Comparison of ENCODE assay signal across 15 cellular contexts in genomic region chr5:14783689-14784088, GRCh38.
DNase-seq lines count a peak whose midpoint lies in the region; ATAC-seq and TF ChIP-seq lines count a peak whose summit lies in the region.
"Had no signal": no experiment of that assay in that cellular context is flagged by ENCODE, and none has a peak within 500 bp of the region (broad histone marks: within the 10 kb centered on the region; RNA-seq: fewer than 3 reads in every experiment).

No MANE protein-coding gene starts in this region.

- no peaks in the 10 kb centered on the region for H3K36me3 ChIP-seq in transverse colon
- H3K36me3 ChIP-seq: gastrocnemius medialis had no signal

- no peak for TF ChIP-seq EP300 in transverse colon (IDR thresholded peaks at IDR 0.05; ENCODE audit: low read depth)

- TF ChIP-seq CTCF in transverse colon (IDR thresholded peaks at IDR 0.05) = no peak

- peak overlapping the region; percentile 76 for H3K27ac Mint-ChIP-seq in activated T-helper 17 cell treated with anti-CD3 and anti-CD28 coated beads, Interleukin-2, amount 50 U/mL, for 72 hours

- H3K4me3 Mint-ChIP-seq in activated T-helper 17 cell treated with anti-CD3 and anti-CD28 coated beads, Interleukin-2, amount 50 U/mL, for 72 hours = peak overlapping the region; percentile 46

- peak; percentile 73 to 79 for ATAC-seq in activated CD4-positive, CD25-positive, alpha-beta regulatory T cell treated with anti-CD3 and anti-CD28 coated beads, Interleukin-2, amount 50 U/mL, for 24 hours
- peak; percentile 64 for ATAC-seq in GM21367 (IDR thresholded peaks at IDR 0.05; ENCODE audit: unreplicated experiment)
- peak; percentile 55 for ATAC-seq in HG03045 (IDR thresholded peaks at IDR 0.05; ENCODE audit: unreplicated experiment)
- ATAC-seq in activated T-helper 17 cell treated with anti-CD3 and anti-CD28 coated beads, Interleukin-2, amount 50 U/mL, for 72 hours (replicated peaks) = peak; percentile 98
- no peak for ATAC-seq in GM21526 (IDR thresholded peaks at IDR 0.05; ENCODE audit: low FRiP score, unreplicated experiment)
- ATAC-seq: gastrocnemius medialis had no signal

- H3K27me3 Mint-ChIP-seq in activated T-helper 17 cell treated with anti-CD3 and anti-CD28 coated beads, Interleukin-2, amount 50 U/mL, for 72 hours = no peaks in the 10 kb centered on the region

- DNase-seq in activated CD4-positive, CD25-positive, alpha-beta regulatory T cell treated with anti-CD3 and anti-CD28 coated beads, Interleukin-2, amount 50 U/mL, for 72 hours = no peak
- DNase-seq in transverse colon = no peak
- DNase-seq in stimulated activated CD4-positive, alpha-beta T cell treated with anti-CD3 and anti-CD28 coated beads, Interleukin-4, amount 100 ng/mL, for 1 hour = no peak
- DNase-seq: amygdala; gastrocnemius medialis; stimulated activated CD4-positive, alpha-beta T cell treated with anti-CD3 and anti-CD28 coated beads, Interleukin-1b, Interleukin-23, amount 100 ng/mL, for 48 hours; trophoblast cell; WERI-Rb-1 had no signal

- H3K27ac ChIP-seq in transverse colon = no peak overlapping the region
- H3K27ac ChIP-seq: 22Rv1, gastrocnemius medialis, SK-N-MC, WERI-Rb-1 had no signal

- no peak for TF ChIP-seq POLR2A in transverse colon (IDR thresholded peaks at IDR 0.05)

- peaks cover 37% of the 10 kb centered on the region for H3K4me1 Mint-ChIP-seq in activated T-helper 17 cell treated with anti-CD3 and anti-CD28 coated beads, Interleukin-2, amount 50 U/mL, for 72 hours

- no peaks in the 10 kb centered on the region for H3K4me1 ChIP-seq in transverse colon

- in situ Hi-C loops in transverse colon (cut with MboI; ENCODE audit: low pct_ligation_motif_present in 1 of 4, low pct_unique_long_range_greater_than_20kb in 1 of 4, low sequenced_read_pairs in 3 of 4) = no loop called here

- H3K9me3 Mint-ChIP-seq in activated T-helper 17 cell treated with anti-CD3 and anti-CD28 coated beads, Interleukin-2, amount 50 U/mL, for 72 hours = no peaks in the 10 kb centered on the region

- H3K36me3 Mint-ChIP-seq in activated T-helper 17 cell treated with anti-CD3 and anti-CD28 coated beads, Interleukin-2, amount 50 U/mL, for 72 hours (ENCODE audit: low read depth) = peaks cover 41% of the 10 kb centered on the region

- H3K27me3 ChIP-seq in transverse colon = no peaks in the 10 kb centered on the region
- H3K27me3 ChIP-seq: gastrocnemius medialis had no signal

- no peaks in the 10 kb centered on the region for H3K9me3 ChIP-seq in transverse colon
- H3K9me3 ChIP-seq: gastrocnemius medialis had no signal

- intact Hi-C loops in transverse colon (cut with DNase I; ENCODE audit: low total_unique reads) = no loop called here

- 79 to 81% methylated on average over 4 of the region's 4 CpGs for WGBS in transverse colon (ENCODE audit: low coverage in 1 of 2), 2 donors

- H3K4me3 ChIP-seq in transverse colon = no peak overlapping the region
- H3K4me3 ChIP-seq: gastrocnemius medialis, SK-N-MC had no signal
